2 cellular contexts compared by ENCODE assay signal in genomic region chr12:50641566-50641965, GRCh38.
TF ChIP-seq lines count a peak whose summit lies in the region.

No MANE protein-coding gene starts in this region.

TF ChIP-seq in HCT116, 20 proteins besides CTCF, POLR2A, EP300 and RAD21:
- TF ChIP-seq EGR1 (IDR thresholded peaks at IDR 0.05; ENCODE audit: low read depth) (no peak), ZFX (IDR thresholded peaks at IDR 0.05) (no peak), ELF1 (IDR thresholded peaks at IDR 0.05; ENCODE audit: borderline replicate concordance, low read depth) (no peak), ZBTB33 (IDR thresholded peaks at IDR 0.05; ENCODE audit: extremely low read depth, insufficient replicate concordance, low read length) (no peak), TCF7L2 (IDR thresholded peaks at IDR 0.05; ENCODE audit: borderline replicate concordance, extremely low read depth, insufficient read depth, insufficient read length) (no peak), ZNF274 (IDR thresholded peaks at IDR 0.05; ENCODE audit: low read depth, low read length) (no peak)
TF ChIP-seq in HCT116: peak in this region for 0.

TF ChIP-seq in H1, 55 proteins besides CTCF, POLR2A, EP300 and RAD21:
- TF ChIP-seq FOSL1 (IDR thresholded peaks at IDR 0.05; ENCODE audit: insufficient read depth, low read depth, low read length) (no peak), MAX (IDR thresholded peaks at IDR 0.05) (0 out of 2 replicates have a peak, but pooled peaks have one; percentile 23), SIN3A (conservative IDR thresholded peaks at IDR 0.05 in 1 of 2, IDR thresholded peaks at IDR 0.05 in 1 of 2; ENCODE audit: low read depth in 1 of 2, low read length in 2 of 2) (no peak), MAFK (IDR thresholded peaks at IDR 0.05; ENCODE audit: low read depth, low read length) (no peak)
TF ChIP-seq in H1: peak in this region for 1.
